In the genomic region with DNA sequence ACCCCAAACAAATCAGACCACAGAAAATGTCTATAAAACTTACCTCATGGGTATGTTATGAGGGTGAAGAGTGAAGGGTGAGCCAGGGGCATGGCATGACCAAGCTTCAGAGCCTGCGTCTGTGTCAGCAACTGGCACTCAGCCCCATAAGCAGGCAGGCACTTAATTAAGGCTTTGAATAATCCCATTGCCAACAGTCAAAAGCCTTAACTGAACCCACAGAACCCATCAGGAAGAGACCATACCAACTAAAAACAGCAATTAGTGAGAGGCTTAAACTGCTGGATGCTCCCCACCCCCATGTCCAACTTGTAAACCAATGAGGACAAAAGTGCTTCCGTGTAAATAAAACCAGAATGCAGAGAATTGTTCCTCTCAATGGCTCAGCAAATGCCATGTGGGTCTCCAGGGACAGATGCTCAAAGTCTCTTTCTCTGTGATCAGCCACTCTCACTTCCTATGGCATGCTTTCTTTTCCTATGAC, we compare ENCODE assay signal across 10 cellular contexts.
DNase-seq lines count a peak whose midpoint lies in the region; ATAC-seq and TF ChIP-seq lines count a peak whose summit lies in the region.
"Had no signal": no experiment of that assay in that cellular context is flagged by ENCODE, and none has a peak within 500 bp of the region (broad histone marks: within the 10 kb centered on the region; RNA-seq: fewer than 3 reads in every experiment).

No MANE protein-coding gene starts in this region.

- H3K36me3 ChIP-seq in OCI-LY7 (ENCODE audit: insufficient read depth, low read length) (no peaks in the 10 kb centered on the region), uterus (no peaks in the 10 kb centered on the region)

- H3K27me3 ChIP-seq in uterus: no peaks in the 10 kb centered on the region

- H3K4me1 ChIP-seq in OCI-LY7 (ENCODE audit: insufficient read depth, low read length, poor library complexity, severe bottlenecking) (peaks cover 15% of the 10 kb centered on the region), uterus (no peaks in the 10 kb centered on the region)

- ATAC-seq in left ventricle myocardium superior: peak; percentile 65
- no peak for ATAC-seq in GM18520 (IDR thresholded peaks at IDR 0.05; ENCODE audit: unreplicated experiment)

- POLR2A ChIA-PET in OCI-LY7 (lab: Charles Lee): interaction anchor here (0.6 kb wide), 2 partner anchors 189 to 191 kb away, joined by 3 read pairs; no protein-coding TSS in a partner anchor

- TF ChIP-seq CTCF in OCI-LY7 (conservative IDR thresholded peaks at IDR 0.05; ENCODE audit: low read length): no peak
- TF ChIP-seq CTCF in uterus (IDR thresholded peaks at IDR 0.05): no peak

- no peak for TF ChIP-seq POLR2A in uterus (IDR thresholded peaks at IDR 0.05)

- in situ Hi-C loops in ACHN (cut with HindIII; ENCODE audit: low pct_ligation_motif_present, low pct_unique_long_range_greater_than_20kb, low sequenced_read_pairs): no loop called here

- H4K20me1 ChIP-seq in OCI-LY7 (ENCODE audit: insufficient read depth, low read length): no peaks in the 10 kb centered on the region

- H3K27ac ChIP-seq in OCI-LY7 (ENCODE audit: low read depth, low read length, poor library complexity, severe bottlenecking) (no peak overlapping the region), uterus (no peak overlapping the region)

- no peak overlapping the region for H3K4me2 ChIP-seq in OCI-LY7 (ENCODE audit: low read length)

- no peak overlapping the region for H3K4me3 ChIP-seq in OCI-LY7 (ENCODE audit: low read depth, low read length, poor library complexity, severe bottlenecking)
- no peak overlapping the region for H3K4me3 ChIP-seq in uterus

- intact Hi-C loops in OCI-LY7 (cut with micrococcal nuclease; ENCODE audit: unreplicated experiment) (no loop called here), left ventricle myocardium superior (cut with micrococcal nuclease) (no loop called here), uterus (cut with DNase I; ENCODE audit: low total_unique reads) (no loop called here)

- no TSS peak for BruUV-seq in OCI-LY7 (replicated peaks; lab: Mats Ljungman, UMichigan)

- no peaks in the 10 kb centered on the region for H3K79me2 ChIP-seq in OCI-LY7 (ENCODE audit: insufficient read depth, low read depth, low read length)

- H3K9me3 ChIP-seq in OCI-LY7 (ENCODE audit: low read length): no peaks in the 10 kb centered on the region
- H3K9me3 ChIP-seq in uterus: no peaks in the 10 kb centered on the region

- no peaks in the 10 kb centered on the region for H3K9me2 ChIP-seq in OCI-LY7 (ENCODE audit: insufficient read depth, low read length)

- CTCF ChIA-PET in OCI-LY7 (lab: Charles Lee; ENCODE audit: unreplicated experiment): no interaction called here

- H2AFZ ChIP-seq in OCI-LY7 (ENCODE audit: low read length): peak overlapping the region; percentile 75; the same call in 1 of the 2 replicates

- DNase-seq in ACHN: peak; percentile 90
- peak; percentile 92 for DNase-seq in LHCN-M2 (ENCODE audit: low read depth)
- DNase-seq in OCI-LY7 (ENCODE audit: low spot score): no peak
- no peak for DNase-seq in left ventricle myocardium superior
- DNase-seq in activated CD4-positive, alpha-beta T cell treated with anti-CD3 and anti-CD28 coated beads, Interleukin-2, amount 50 U/mL, for 4 hours: no peak
- no peak for DNase-seq in uterus
- no peak for DNase-seq in NCI-H526 treated with DMSO at 0.1 percent for 48 hours (lab: John Stamatoyannopoulos, UW)
- DNase-seq: activated gamma-delta T cell treated with Interleukin-2 at 50 U/mL for 16 hours; CD4-positive, CD25-positive, alpha-beta regulatory T cell had no signal

Comparison
In these comparisons a context has a peak if more than half of its experiments do, and no peak if none do; other contexts are left out.
1. DNase-seq: peak in ACHN (single experiment) and LHCN-M2 (single experiment); none in OCI-LY7 (single experiment), left ventricle myocardium superior (single experiment), activated CD4-positive, alpha-beta T cell treated with anti-CD3 and anti-CD28 coated beads, Interleukin-2, amount 50 U/mL, for 4 hours (0 of 2), uterus (0 of 2) and NCI-H526 treated with DMSO at 0.1 percent for 48 hours (single experiment).